ENCODE assay signal across 1 cellular context in genomic region chr12:88973998-88974397, GRCh38.
TF ChIP-seq lines count a peak whose summit lies in the region.

No MANE protein-coding gene starts in this region.

TF ChIP-seq in K562, 482 proteins besides CTCF, POLR2A, EP300 and RAD21 (continued from another document):
- no peak for TF ChIP-seq ZBTB5 (IDR thresholded peaks at IDR 0.05)
TF ChIP-seq in K562: peak in this region for 2.
